In the genomic region with DNA sequence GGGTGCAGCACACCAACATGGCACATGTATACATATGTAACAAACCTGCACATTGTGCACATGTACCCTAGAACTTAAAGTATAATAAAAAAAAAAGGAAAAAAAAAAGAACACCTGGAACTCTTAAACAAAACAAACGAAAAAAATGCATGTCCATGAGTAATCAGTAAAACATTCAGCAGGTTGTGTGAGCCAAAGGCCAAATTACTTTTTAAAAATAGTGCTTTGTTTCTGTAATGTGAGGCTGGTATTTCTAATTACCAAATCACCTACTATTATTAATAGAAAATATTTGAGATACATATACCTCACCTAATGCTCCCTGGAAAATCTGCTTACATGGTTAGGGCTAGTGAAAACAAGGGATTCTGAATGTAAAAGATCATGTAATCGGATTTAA, we compare ENCODE assay signal across 21 cellular contexts.
"Had no signal": no experiment of that assay in that cellular context is flagged by ENCODE, and none has a peak within 500 bp of the region (broad histone marks: within the 10 kb centered on the region; RNA-seq: fewer than 3 reads in every experiment).

No MANE protein-coding gene starts in this region.

- H3K9me3 ChIP-seq: gastroesophageal sphincter, thyroid gland had no signal

- H3K27ac Mint-ChIP-seq: activated CD4-positive, alpha-beta memory T cell treated with anti-CD3 and anti-CD28 coated beads, Interleukin-2, amount 10 ng/mL, durations not matched to agents 7 days and 5 days; activated naive CD8-positive, alpha-beta T cell treated with anti-CD3 and anti-CD28 coated beads for 36 hours; activated T-helper 17 cell treated with anti-CD3 and anti-CD28 coated beads, Interleukin-2, amount 50 U/mL, for 72 hours; endodermal cell; nephron had no signal

- H3K4me3 ChIP-seq: gastroesophageal sphincter, heart left ventricle, thyroid gland had no signal

- H3K27me3 ChIP-seq: gastroesophageal sphincter, heart left ventricle, thyroid gland had no signal

- H3K36me3 ChIP-seq: gastroesophageal sphincter, heart left ventricle, thyroid gland had no signal

- H3K27me3 Mint-ChIP-seq: activated CD4-positive, alpha-beta memory T cell treated with anti-CD3 and anti-CD28 coated beads, Interleukin-2, amount 10 ng/mL, durations not matched to agents 7 days and 5 days had no signal

- ATAC-seq: activated T-helper 17 cell treated with anti-CD3 and anti-CD28 coated beads, Interleukin-2, amount 50 U/mL, for 72 hours; gastroesophageal sphincter; heart left ventricle had no signal

- H3K4me1 ChIP-seq: gastroesophageal sphincter, thyroid gland had no signal

- H3K27ac ChIP-seq: gastroesophageal sphincter, heart left ventricle, thyroid gland had no signal

- H3K4me1 Mint-ChIP-seq: activated CD4-positive, alpha-beta memory T cell treated with anti-CD3 and anti-CD28 coated beads, Interleukin-2, amount 10 ng/mL, durations not matched to agents 7 days and 5 days; activated naive CD8-positive, alpha-beta T cell treated with anti-CD3 and anti-CD28 coated beads for 36 hours; activated T-helper 17 cell treated with anti-CD3 and anti-CD28 coated beads, Interleukin-2, amount 50 U/mL, for 72 hours; nephron had no signal

- H3K4me3 Mint-ChIP-seq: activated CD4-positive, alpha-beta memory T cell treated with anti-CD3 and anti-CD28 coated beads, Interleukin-2, amount 10 ng/mL, durations not matched to agents 7 days and 5 days; activated naive CD8-positive, alpha-beta T cell treated with anti-CD3 and anti-CD28 coated beads for 36 hours; activated T-helper 17 cell treated with anti-CD3 and anti-CD28 coated beads, Interleukin-2, amount 50 U/mL, for 72 hours; endodermal cell; nephron had no signal

- DNase-seq: activated CD4-positive, alpha-beta memory T cell treated with anti-CD3 and anti-CD28 coated beads, Interleukin-2, amount 10 ng/mL, durations not matched to agents 7 days and 5 days; activated CD4-positive, alpha-beta T cell treated with anti-CD3 and anti-CD28 coated beads for 48 hours; activated CD4-positive, CD25-positive, alpha-beta regulatory T cell; activated naive CD4-positive, alpha-beta T cell; activated naive CD8-positive, alpha-beta T cell treated with anti-CD3 and anti-CD28 coated beads for 36 hours; activated T-cell treated with anti-CD3 and anti-CD28 coated beads, Interleukin-2, amount 50 U/mL, for 1 hour; amniotic stem cell; caudate nucleus; endodermal cell; erythroblast; heart left ventricle; retina; stimulated activated CD4-positive, alpha-beta T cell treated with anti-CD3 and anti-CD28 coated beads, Interleukin-12 subunit alpha, Interleukin-12 subunit beta, amount 100 ng/mL, for 4 hours; stimulated activated CD4-positive, alpha-beta T cell treated with anti-CD3 and anti-CD28 coated beads, Interleukin-1b, Interleukin-23, amount 100 ng/mL, for 48 hours; stimulated activated CD8-positive, alpha-beta memory T cell treated with anti-CD3 and anti-CD28 coated beads, Interleukin-4, amount 100 ng/mL, for 48 hours; stimulated activated naive CD4-positive, alpha-beta T cell; T-helper 9 cell; thyroid gland had no signal

- H3K36me3 Mint-ChIP-seq: activated naive CD8-positive, alpha-beta T cell treated with anti-CD3 and anti-CD28 coated beads for 36 hours had no signal

- H3K9me3 Mint-ChIP-seq: activated CD4-positive, alpha-beta memory T cell treated with anti-CD3 and anti-CD28 coated beads, Interleukin-2, amount 10 ng/mL, durations not matched to agents 7 days and 5 days; activated T-helper 17 cell treated with anti-CD3 and anti-CD28 coated beads, Interleukin-2, amount 50 U/mL, for 72 hours; endodermal cell had no signal
